8 cellular contexts compared by ENCODE assay signal in the genomic region with DNA sequence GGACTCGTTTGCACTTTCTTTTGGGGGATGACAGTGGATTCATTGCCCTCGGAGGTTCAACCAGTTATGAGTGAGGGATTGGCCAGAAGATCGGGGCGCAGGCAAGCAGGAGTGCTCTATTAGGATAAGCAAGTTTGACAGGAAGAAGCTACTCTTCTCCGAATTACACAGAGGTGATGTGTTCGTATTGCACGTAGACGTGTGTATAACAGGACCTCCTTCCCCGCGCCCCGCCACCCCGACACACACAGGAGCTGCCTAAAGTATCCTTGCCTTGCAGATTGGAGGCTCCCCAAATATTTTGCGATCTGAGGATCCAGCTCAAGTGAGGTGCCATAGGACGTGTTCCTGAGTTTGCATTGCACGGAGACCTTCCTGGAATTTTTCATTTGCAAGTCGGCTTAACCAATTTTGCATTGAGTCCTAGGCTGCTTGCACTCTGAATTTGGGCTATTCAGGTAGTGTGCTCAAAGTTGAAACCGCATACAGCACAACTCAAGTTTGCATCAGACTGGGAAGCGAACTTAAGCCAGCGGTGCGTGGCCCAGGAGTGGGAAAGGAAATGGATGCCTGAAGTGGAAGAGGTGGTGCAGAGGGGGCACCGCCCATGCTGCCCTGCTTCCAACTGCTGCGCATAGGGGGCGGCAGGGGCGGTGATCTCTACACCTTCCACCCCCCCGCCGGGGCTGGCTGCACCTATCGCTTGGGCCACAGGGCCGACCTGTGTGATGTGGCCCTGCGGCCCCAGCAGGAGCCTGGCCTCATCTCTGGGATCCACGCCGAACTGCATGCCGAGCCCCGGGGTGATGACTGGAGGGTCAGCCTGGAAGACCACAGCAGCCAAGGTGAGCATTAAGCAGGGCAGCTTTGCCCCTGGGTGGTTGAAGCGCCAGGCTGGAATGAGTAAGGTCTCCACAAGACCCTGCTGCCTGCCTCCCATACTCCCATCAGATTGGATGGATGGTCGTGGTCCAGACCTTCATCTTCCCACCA. TPM values are rescaled to one million over a fixed set of nuclear protein-coding genes. Genes with fewer than 3 reads are reported as not detected.
DNase-seq lines count a peak whose midpoint lies in the region; ATAC-seq, FAIRE-seq and TF ChIP-seq lines count a peak whose summit lies in the region.

No MANE protein-coding gene starts in this region.

- peaks cover 24% of the 10 kb centered on the region for H3K4me1 Mint-ChIP-seq in CD8-positive, alpha-beta T cell (ENCODE audit: low read depth)

- intact Hi-C loops in CD8-positive, alpha-beta T cell (cut with DNase I, micrococcal nuclease), result loop anchor here (1.0 to 10.0 kb wide), 7 partner anchors 22 to 816 kb away; a partner anchor contains a TSS

- no peak for TF ChIP-seq POLR2A in Peyer's patch (IDR thresholded peaks at IDR 0.05)

- POLR2A ChIA-PET in CD8-positive, alpha-beta T cell (lab: Charles Lee), result interaction anchor here (1.2 to 1.8 kb wide), 4 partner anchors 38 to 208 kb away, joined by 3 to 8 read pairs (median 4); no protein-coding TSS in a partner anchor

- no peaks in the 10 kb centered on the region for H3K9me3 Mint-ChIP-seq in CD8-positive, alpha-beta T cell

- no peaks in the 10 kb centered on the region for H3K27me3 Mint-ChIP-seq in CD8-positive, alpha-beta T cell (ENCODE audit: low read depth)

- CTCF ChIA-PET in CD8-positive, alpha-beta T cell (lab: Charles Lee), result interaction anchor here (1.1 to 1.8 kb wide), 4 partner anchors 30 to 208 kb away, joined by 3 to 6 read pairs (median 4); no protein-coding TSS in a partner anchor

- no peaks in the 10 kb centered on the region for H3K27me3 ChIP-seq in CD8-positive, alpha-beta T cell (ENCODE audit: insufficient read depth, low read length)
- no peaks in the 10 kb centered on the region for H3K27me3 ChIP-seq in Peyer's patch
- no peaks in the 10 kb centered on the region for H3K27me3 ChIP-seq in bronchial epithelial cell (ENCODE audit: control insufficient read depth, insufficient read depth, low read length)
- H3K27me3 ChIP-seq in mononuclear cell (ENCODE audit: insufficient read depth, low read length), result no peaks in the 10 kb centered on the region

- no peaks in the 10 kb centered on the region for H3K36me3 ChIP-seq in CD8-positive, alpha-beta T cell (ENCODE audit: insufficient read depth, low read length)
- peaks cover 0 to 16% (median 0%) of the 10 kb centered on the region in 3 donors for H3K36me3 ChIP-seq in Peyer's patch
- peaks cover 2% of the 10 kb centered on the region for H3K36me3 ChIP-seq in bronchial epithelial cell (ENCODE audit: control insufficient read depth, insufficient read depth, low read length)

- peaks cover 12% of the 10 kb centered on the region for H3K4me1 ChIP-seq in CD8-positive, alpha-beta T cell (ENCODE audit: insufficient read depth, low read length)
- peaks cover 0 to 22% (median 11%) of the 10 kb centered on the region in 4 donors for H3K4me1 ChIP-seq in Peyer's patch
- H3K4me1 ChIP-seq in mononuclear cell (ENCODE audit: insufficient read depth, low read length), result peaks cover 18% of the 10 kb centered on the region

- peak overlapping the region; percentile 85 for H3K27ac Mint-ChIP-seq in CD8-positive, alpha-beta T cell

- H3K4me3 ChIP-seq in CD8-positive, alpha-beta T cell (ENCODE audit: low read depth, low read length), result peak overlapping the region; percentile 52
- H3K4me3 ChIP-seq in Peyer's patch (peak overlapping the region; percentile 61 to 75 (median 66)), bronchial epithelial cell (ENCODE audit: low read depth, low read length) (peak overlapping the region; percentile 75), mononuclear cell (ENCODE audit: low read length) (peak overlapping the region; percentile 67)

- peak overlapping the region; percentile 86 for H3K4me3 Mint-ChIP-seq in CD8-positive, alpha-beta T cell

- DNase-seq in CD8-positive, alpha-beta T cell, result peak in 3 of 7 experiments; percentile 13 to 52 (median 18)
- DNase-seq in Peyer's patch (peak in 1 of 3 donors; percentile 30), bronchial epithelial cell (ENCODE audit: low read depth) (peak; percentile 59), LoVo (ENCODE audit: low spot score) (no peak), NCI-H2196 treated with DMSO at 0.1 percent for 48 hours (lab: John Stamatoyannopoulos, UW; ENCODE audit: unreplicated experiment) (no peak), cerebellar cortex (ENCODE audit: low spot score) (no peak)

- ATAC-seq in CD8-positive, alpha-beta T cell, result no peak
- ATAC-seq in GM21526 (IDR thresholded peaks at IDR 0.05; ENCODE audit: low FRiP score, unreplicated experiment), result peak; percentile 2

- peaks cover 27% of the 10 kb centered on the region for H3K36me3 Mint-ChIP-seq in CD8-positive, alpha-beta T cell

- no peak for FAIRE-seq in bronchial epithelial cell (lab: Jason Lieb, UNC)

- peak overlapping the region; percentile 6 for H3K27ac ChIP-seq in CD8-positive, alpha-beta T cell (ENCODE audit: low read depth, low read length)
- H3K27ac ChIP-seq in Peyer's patch, result peak overlapping the region; percentile 43 to 74 (median 47)

- no peaks in the 10 kb centered on the region for H3K9me3 ChIP-seq in CD8-positive, alpha-beta T cell (ENCODE audit: low read length)
- H3K9me3 ChIP-seq in Peyer's patch, result no peaks in the 10 kb centered on the region
- H3K9me3 ChIP-seq in mononuclear cell (ENCODE audit: low read depth, low read length), result no peaks in the 10 kb centered on the region

- TF ChIP-seq CTCF in CD8-positive, alpha-beta T cell (IDR thresholded peaks at IDR 0.05), result no peak
- TF ChIP-seq CTCF in Peyer's patch (IDR thresholded peaks at IDR 0.05) (peak in 2 of 6 experiments; percentile 4), bronchial epithelial cell (IDR thresholded peaks at IDR 0.05; ENCODE audit: insufficient read depth, low read length, severe bottlenecking) (peak; percentile 5)

RNA-seq across cellular contexts. Expression of a gene that starts 0.8 kb away (rescaled TPM):
- total RNA-seq in CD8-positive, alpha-beta T cell, result 1 to 10 TPM; 2.6 to 2.9 TPM
- total RNA-seq in Peyer's patch (10 to 100 TPM in 1 of 4 donors, 1 to 10 TPM in 3; 4.0 to 28.9 (median 7.1) TPM), bronchial epithelial cell (1.1 and 3.1 TPM in 2 replicates), mononuclear cell (1.9 TPM)

RNA-seq across cellular contexts. Expression of a gene that starts 1.6 kb away (rescaled TPM):
- total RNA-seq in CD8-positive, alpha-beta T cell, result 1 to 10 TPM; 7.5 to 8.0 TPM
- 10 to 100 TPM; 28.3 to 86.6 (median 36.2) TPM for total RNA-seq in Peyer's patch
- 14.5 and 25.2 TPM in 2 replicates for total RNA-seq in bronchial epithelial cell
- 4.3 TPM for total RNA-seq in mononuclear cell

RNA-seq across cellular contexts. Expression of a gene that starts 11.3 kb away (rescaled TPM):
- not detected for total RNA-seq in CD8-positive, alpha-beta T cell
- 100 to 1,000 TPM in 1 of 4 donors, 10 to 100 TPM in 3; 14.9 to 121 (median 45.0) TPM for total RNA-seq in Peyer's patch
- total RNA-seq in bronchial epithelial cell, result 0.53 and 1.3 TPM in 2 replicates
- not detected for total RNA-seq in mononuclear cell

RNA-seq across cellular contexts. Expression of a gene that starts 20.3 kb away (rescaled TPM):
- total RNA-seq in CD8-positive, alpha-beta T cell, result not detected
- total RNA-seq in Peyer's patch (not detected), bronchial epithelial cell (not detected in 2 replicates), mononuclear cell (not detected)

RNA-seq across cellular contexts. Expression of a gene that starts 38.9 kb away (rescaled TPM):
- total RNA-seq in CD8-positive, alpha-beta T cell, result not detected
- under 1 TPM in 1 of 4 donors, not detected in 3; 0.54 TPM for total RNA-seq in Peyer's patch
- total RNA-seq in bronchial epithelial cell, result not detected in 2 replicates
- not detected for total RNA-seq in mononuclear cell
